8 cellular contexts compared by ENCODE assay signal in the genomic region with DNA sequence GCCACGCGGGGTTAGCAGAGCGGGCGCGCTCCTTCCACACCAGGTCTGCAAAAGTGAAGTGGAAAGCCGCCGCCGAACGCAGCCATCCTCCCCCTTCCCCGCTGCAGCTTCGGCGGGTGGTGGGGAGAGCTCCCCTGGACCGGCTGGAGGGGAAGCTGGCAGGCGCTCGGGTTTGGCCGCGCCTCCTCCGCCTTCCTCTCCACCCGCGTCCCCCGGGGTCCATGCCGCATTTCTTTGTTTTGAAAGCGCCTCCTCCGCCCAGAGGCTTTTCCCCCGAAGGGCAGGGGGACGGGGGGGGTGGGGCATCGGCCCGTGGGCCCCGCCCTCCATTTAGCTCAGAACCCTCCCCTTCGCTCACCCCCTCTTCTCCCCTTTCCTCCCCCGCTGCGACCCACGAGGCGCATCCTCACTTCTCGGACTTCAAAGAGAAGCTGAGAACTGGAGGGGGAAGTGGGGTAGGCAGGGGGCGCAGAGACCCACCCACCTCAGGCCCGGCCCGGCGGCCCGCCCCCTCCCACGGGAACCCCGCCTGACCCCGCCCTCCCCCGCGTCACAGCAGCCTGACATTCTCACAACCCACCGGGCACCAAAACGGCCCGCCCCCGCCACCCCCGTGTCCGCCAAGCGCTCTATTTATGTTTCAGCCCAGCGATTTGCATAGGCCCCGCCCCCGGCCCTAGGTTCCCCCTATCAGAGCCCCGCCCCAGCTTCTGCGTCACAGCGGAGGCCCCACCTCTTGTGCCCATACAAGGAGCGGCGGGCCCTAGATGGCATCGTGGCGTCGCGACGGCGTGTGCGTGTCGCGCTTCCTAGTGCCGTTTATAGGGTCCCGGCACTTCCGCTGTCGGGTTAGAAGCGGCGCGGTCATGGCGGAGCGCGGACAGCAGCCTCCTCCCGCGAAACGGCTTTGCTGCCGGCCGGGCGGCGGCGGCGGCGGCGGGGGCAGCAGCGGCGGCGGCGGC. TPM values are rescaled to one million over a fixed set of nuclear protein-coding genes. Genes with fewer than 3 reads are reported as not detected.
A peak's percentile ranks its signal among the peaks of the same experiment; 100 is the strongest.
DNase-seq lines count a peak whose midpoint lies in the region; ATAC-seq, FAIRE-seq and TF ChIP-seq lines count a peak whose summit lies in the region.

Gene ZSWIM6, plus strand, starts transcription at position 852 of the 962 bp plus-strand sequence. Its CDS starts 15 bp downstream, at position 867.

- peak within 1 kb of the TSS; percentile 98 to 99 for H3K27ac Mint-ChIP-seq in stimulated activated naive CD8-positive, alpha-beta T cell treated with anti-CD3 and anti-CD28 coated beads, Interleukin-15, amount 100 ng/mL, for 72 hours

- peak; percentile 99 for DNase-seq in EL
- DNase-seq in H54 (ENCODE audit: insufficient read length, low spot score) = peak; percentile 90
- peak; percentile 98 for DNase-seq in M059J (ENCODE audit: low read depth)
- DNase-seq in SHP77 (lab: John Stamatoyannopoulos, UW) = peak; percentile 96 to 98
- peak; percentile 98 for DNase-seq in activated gamma-delta T cell treated with Interleukin-2 at 50 U/mL for 16 hours
- DNase-seq in fibroblast of villous mesenchyme (ENCODE audit: low read depth) = peak; percentile 100
- peak; percentile 95 to 97 for DNase-seq in stimulated activated naive CD8-positive, alpha-beta T cell treated with anti-CD3 and anti-CD28 coated beads, Interleukin-15, amount 100 ng/mL, for 72 hours

- H3K4me2 ChIP-seq in neural cell (ENCODE audit: low read length) = peak within 1 kb of the TSS; percentile 6

- peak; percentile 23 for FAIRE-seq in H54 (lab: Jason Lieb, UNC)

- TF ChIP-seq CTCF in fibroblast of villous mesenchyme (IDR thresholded peaks at IDR 0.05; ENCODE audit: insufficient read depth, low read depth, low read length) = no peak
- no peak for TF ChIP-seq CTCF in neural cell (IDR thresholded peaks at IDR 0.05; ENCODE audit: poor library complexity, severe bottlenecking)

- no peaks in the 10 kb centered on the region for H3K9me3 ChIP-seq in neural cell (ENCODE audit: low read length)

- H4K20me1 ChIP-seq in neural cell (ENCODE audit: insufficient read depth) = peaks cover 29% of the 10 kb centered on the region

- peak; percentile 18 for TF ChIP-seq EP300 in neural cell (conservative IDR thresholded peaks at IDR 0.05; ENCODE audit: poor library complexity, severe bottlenecking)

- peaks cover 30% of the 10 kb centered on the region for H3K27me3 Mint-ChIP-seq in stimulated activated naive CD8-positive, alpha-beta T cell treated with anti-CD3 and anti-CD28 coated beads, Interleukin-15, amount 100 ng/mL, for 72 hours

- peak within 1 kb of the TSS; percentile 99 for H3K9ac ChIP-seq in neural cell (ENCODE audit: low read length)

- H2AFZ ChIP-seq in neural cell (ENCODE audit: low read depth, low read length) = peak within 1 kb of the TSS; percentile 75

- peak; percentile 99 for TF ChIP-seq POLR2A in H54 (IDR thresholded peaks at IDR 0.05; ENCODE audit: low read depth, low read length)

- H3K27ac ChIP-seq in neural cell (ENCODE audit: low read length) = peak within 1 kb of the TSS; percentile 95

- no peaks in the 10 kb centered on the region for H3K9me2 ChIP-seq in neural cell (ENCODE audit: insufficient read depth, low read length)

- H3K79me2 ChIP-seq in neural cell (replicated peaks; ENCODE audit: insufficient read depth, low read length) = peaks cover 51% of the 10 kb centered on the region

- H3K36me3 ChIP-seq in neural cell (ENCODE audit: insufficient read depth, low read length) = no peaks in the 10 kb centered on the region

- no peaks in the 10 kb centered on the region for H3K9me3 Mint-ChIP-seq in stimulated activated naive CD8-positive, alpha-beta T cell treated with anti-CD3 and anti-CD28 coated beads, Interleukin-15, amount 100 ng/mL, for 72 hours

- H3K4me3 ChIP-seq in fibroblast of villous mesenchyme (ENCODE audit: low read depth, low read length) = peak within 1 kb of the TSS; percentile 91
- peak within 1 kb of the TSS; percentile 99 for H3K4me3 ChIP-seq in neural cell (ENCODE audit: low read length)

- H3F3A ChIP-seq in neural cell (ENCODE audit: insufficient read depth, low read length, poor library complexity, severe bottlenecking) = peaks cover 16% of the 10 kb centered on the region

- H3K4me1 Mint-ChIP-seq in stimulated activated naive CD8-positive, alpha-beta T cell treated with anti-CD3 and anti-CD28 coated beads, Interleukin-15, amount 100 ng/mL, for 72 hours = peaks cover 53% of the 10 kb centered on the region

- H3K27me3 ChIP-seq in neural cell (ENCODE audit: insufficient read depth, low read depth, low read length) = no peaks in the 10 kb centered on the region

- ATAC-seq in stimulated activated naive CD8-positive, alpha-beta T cell treated with anti-CD3 and anti-CD28 coated beads, Interleukin-15, amount 100 ng/mL, for 72 hours = peak; percentile 84

- H3K4me3 Mint-ChIP-seq in stimulated activated naive CD8-positive, alpha-beta T cell treated with anti-CD3 and anti-CD28 coated beads, Interleukin-15, amount 100 ng/mL, for 72 hours = peak within 1 kb of the TSS; percentile 97 to 98

- peak; percentile 2 for TF ChIP-seq RAD21 in neural cell (conservative IDR thresholded peaks at IDR 0.05)

TF ChIP-seq in neural cell, 6 proteins besides CTCF, POLR2A, EP300 and RAD21:
- TF ChIP-seq REST (IDR thresholded peaks at IDR 0.05; ENCODE audit: borderline replicate concordance) (peak; percentile 98), EZH2 (IDR thresholded peaks at IDR 0.05; ENCODE audit: borderline replicate concordance, insufficient read depth, low read length, poor library complexity, severe bottlenecking) (peak; percentile 42), POLR2AphosphoS5 (IDR thresholded peaks at IDR 0.05) (peak; percentile 97), MXI1 (conservative IDR thresholded peaks at IDR 0.05; ENCODE audit: poor library complexity, severe bottlenecking) (peak; percentile 70), SMC3 (conservative IDR thresholded peaks at IDR 0.05; ENCODE audit: poor library complexity) (no peak), TAF1 (IDR thresholded peaks at IDR 0.05; ENCODE audit: low read depth) (peak; percentile 100)

RNA-seq across cellular contexts. Expression of gene ZSWIM6, which starts in this region (rescaled TPM):
- 5.3 and 10.9 TPM in 2 replicates for total RNA-seq in M059J (2014; rRNA removed; shearing (Covaris generic))
- total RNA-seq in fibroblast of villous mesenchyme = 9.0 and 16.4 TPM in 2 replicates
- 43.6 and 43.8 TPM in 2 replicates for polyA plus RNA-seq in neural cell
- polyA minus RNA-seq in neural cell = 103 and 112 TPM in 2 replicates

Comparison
In these comparisons a context has a peak if more than half of its experiments do, and no peak if none do; other contexts are left out.
1. Peak in every context shown above with its lines: DNase-seq, ATAC-seq, H3K4me3 ChIP-seq and H3K27ac ChIP-seq.